Comparison of ENCODE assay signal across 9 cellular contexts in genomic region chr2:67686254-67686653, GRCh38.
"Had no signal": no experiment of that assay in that cellular context is flagged by ENCODE, and none has a peak within 500 bp of the region (broad histone marks: within the 10 kb centered on the region; RNA-seq: fewer than 3 reads in every experiment).

No MANE protein-coding gene starts in this region.

- H3K4me1 ChIP-seq: HAP-1 had no signal

- H2AFZ ChIP-seq: GM23248, GM23338 had no signal

- H3K4me3 ChIP-seq: GM23248, GM23338, HAP-1 had no signal

- H3K27ac ChIP-seq: GM23248 had no signal

- H3K9me3 ChIP-seq: HAP-1 had no signal

- H3K36me3 ChIP-seq: HAP-1 had no signal

- H3K9ac ChIP-seq: GM23248 had no signal

- DNase-seq: GM23248, GOT3, H7, H9, HCEC 1CT, HFFc6 had no signal

- H3K4me2 ChIP-seq: GM23338 had no signal

- ATAC-seq: GM23338, HCT116 had no signal
